ENCODE assay signal across 16 cellular contexts in genomic region chr5:116370149-116370548, GRCh38.
"Had no signal": no experiment of that assay in that cellular context is flagged by ENCODE, and none has a peak within 500 bp of the region (broad histone marks: within the 10 kb centered on the region; RNA-seq: fewer than 3 reads in every experiment).

No MANE protein-coding gene starts in this region.

- H3K27ac ChIP-seq: colonic mucosa, vagina had no signal

- H3K4me3 ChIP-seq: adrenal gland, colonic mucosa, transverse colon, vagina had no signal

- H3K9me3 ChIP-seq: adrenal gland, colonic mucosa, transverse colon, vagina had no signal

- H3K36me3 ChIP-seq: adrenal gland, colonic mucosa, transverse colon, vagina had no signal

- H3K27ac Mint-ChIP-seq: activated naive CD4-positive, alpha-beta T cell treated with anti-CD3 and anti-CD28 coated beads, Interleukin-2, amount 50 U/mL, for 24 hours had no signal

- H3K4me3 Mint-ChIP-seq: activated naive CD4-positive, alpha-beta T cell treated with anti-CD3 and anti-CD28 coated beads, Interleukin-2, amount 50 U/mL, for 24 hours; nephron had no signal

- H3K4me1 ChIP-seq: colonic mucosa, vagina had no signal

- H3K9me3 Mint-ChIP-seq: activated naive CD4-positive, alpha-beta T cell treated with anti-CD3 and anti-CD28 coated beads, Interleukin-2, amount 50 U/mL, for 24 hours had no signal

- H3K27me3 Mint-ChIP-seq: activated naive CD4-positive, alpha-beta T cell treated with anti-CD3 and anti-CD28 coated beads, Interleukin-2, amount 50 U/mL, for 24 hours had no signal

- FAIRE-seq: small intestine had no signal

- DNase-seq: activated CD4-positive, alpha-beta T cell treated with anti-CD3 and anti-CD28 coated beads, Interleukin-2, amount 50 U/mL, for 4 hours; activated effector memory CD4-positive, alpha-beta T cell treated with anti-CD3 and anti-CD28 coated beads, Interleukin-2, amount 50 U/mL, for 16 hours; activated T-cell treated with anti-CD3 and anti-CD28 coated beads, Interleukin-2, amount 50 U/mL, for 48 hours; adrenal gland; central memory CD4-positive, alpha-beta T cell; colonic mucosa; glutamatergic neuron; nucleus accumbens; right cardiac atrium; small intestine; stimulated activated naive CD8-positive, alpha-beta T cell treated with anti-CD3 and anti-CD28 coated beads, Interleukin-15, Interleukin-2, amounts not matched to agents 100 U/mL and 50 U/mL, for 24 hours; transverse colon had no signal

- ATAC-seq: activated CD4-positive, CD25-positive, alpha-beta regulatory T cell treated with anti-CD3 and anti-CD28 coated beads, Interleukin-2, amount 50 U/mL, for 24 hours; stimulated activated naive CD8-positive, alpha-beta T cell treated with anti-CD3 and anti-CD28 coated beads, Interleukin-15, Interleukin-2, amounts not matched to agents 100 U/mL and 50 U/mL, for 24 hours had no signal

- H3K27me3 ChIP-seq: adrenal gland, colonic mucosa, transverse colon, vagina had no signal
